ENCODE assay signal across 8 cellular contexts in the genomic region with DNA sequence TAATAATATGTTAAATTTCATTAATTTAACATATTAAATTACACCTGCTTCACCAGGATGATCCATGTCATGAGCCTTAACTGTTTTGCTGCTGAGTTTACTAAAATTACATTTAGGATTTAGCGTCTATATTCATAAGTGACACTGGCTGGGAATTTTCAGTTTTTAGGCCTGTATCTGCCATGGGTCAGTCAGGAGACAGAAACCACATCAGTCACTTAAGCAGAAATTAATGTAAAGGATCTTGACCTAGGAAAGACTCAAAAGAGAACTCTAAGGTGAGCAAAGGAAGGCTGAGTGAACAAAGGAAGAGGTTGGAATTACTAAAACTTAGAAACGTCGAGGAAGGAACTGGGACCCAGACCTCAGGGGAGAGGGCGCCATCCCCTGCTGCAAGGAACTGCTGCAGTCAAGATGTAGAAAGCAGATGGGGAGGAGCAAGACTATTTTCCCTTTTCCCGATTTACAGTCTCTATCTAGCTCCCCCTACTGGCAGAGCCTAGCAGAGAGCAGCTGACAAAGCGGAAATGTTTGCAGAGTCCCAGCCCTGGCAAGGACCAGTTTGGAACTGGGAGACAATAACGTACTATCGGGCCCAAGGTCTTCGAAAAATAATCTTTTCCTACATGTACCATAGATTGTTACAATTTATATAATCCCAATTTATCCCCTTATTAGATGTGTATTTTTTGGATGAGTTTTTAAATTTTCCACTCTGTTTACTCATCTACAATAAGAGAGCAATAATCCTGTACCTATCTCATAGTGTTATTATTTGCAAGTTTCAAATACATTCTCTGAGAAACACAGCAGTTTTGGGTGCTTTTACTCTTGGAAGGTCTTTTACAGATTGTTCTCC. TPM values are rescaled to one million over a fixed set of nuclear protein-coding genes. Genes with fewer than 3 reads are reported as not detected.
DNase-seq lines count a peak whose midpoint lies in the region; ATAC-seq and TF ChIP-seq lines count a peak whose summit lies in the region.

No MANE protein-coding gene starts in this region.

- H3K4me2 ChIP-seq in OCI-LY3 (ENCODE audit: low read length): peak overlapping the region; percentile 78

- no peaks in the 10 kb centered on the region for H3K9me3 Mint-ChIP-seq in CD8-positive, alpha-beta T cell
- peaks cover 0 to 3% (median 0%) of the 10 kb centered on the region in 9 donors for H3K9me3 Mint-ChIP-seq in naive thymus-derived CD8-positive, alpha-beta T cell
- H3K9me3 Mint-ChIP-seq in type B pancreatic cell: peaks cover 5% of the 10 kb centered on the region

- H3K4me3 Mint-ChIP-seq in CD8-positive, alpha-beta T cell: no peak overlapping the region
- H3K4me3 Mint-ChIP-seq in naive thymus-derived CD8-positive, alpha-beta T cell: peak overlapping the region in 2 of 10 donors; percentile 5 to 32
- no peak overlapping the region for H3K4me3 Mint-ChIP-seq in type B pancreatic cell

- no peaks in the 10 kb centered on the region for H3K36me3 ChIP-seq in CD8-positive, alpha-beta T cell (ENCODE audit: insufficient read depth, low read length)
- H3K36me3 ChIP-seq in OCI-LY3 (replicated peaks; ENCODE audit: low read depth, low read length) (no peaks in the 10 kb centered on the region), esophagus squamous epithelium (no peaks in the 10 kb centered on the region)

- H3K9me3 ChIP-seq in CD8-positive, alpha-beta T cell (ENCODE audit: low read length): no peaks in the 10 kb centered on the region
- H3K9me3 ChIP-seq in OCI-LY3 (ENCODE audit: insufficient read depth, low read length): no peaks in the 10 kb centered on the region
- H3K9me3 ChIP-seq in esophagus squamous epithelium: no peaks in the 10 kb centered on the region

- no peak for TF ChIP-seq POLR2A in esophagus squamous epithelium (IDR thresholded peaks at IDR 0.05)

- H3K9ac ChIP-seq in OCI-LY3 (ENCODE audit: low read length): peak overlapping the region; percentile 43

- H3K4me1 ChIP-seq in CD8-positive, alpha-beta T cell (ENCODE audit: insufficient read depth, low read length): peaks cover 9% of the 10 kb centered on the region
- H3K4me1 ChIP-seq in OCI-LY3 (ENCODE audit: low read length) (peaks cover 9% of the 10 kb centered on the region), esophagus squamous epithelium (peaks cover 0 to 4% (median 0%) of the 10 kb centered on the region in 3 donors)

- peaks cover 13% of the 10 kb centered on the region for H3K4me1 Mint-ChIP-seq in CD8-positive, alpha-beta T cell (ENCODE audit: low read depth)
- peaks cover 4 to 19% (median 18%) of the 10 kb centered on the region in 4 donors for H3K4me1 Mint-ChIP-seq in naive thymus-derived CD8-positive, alpha-beta T cell
- peaks cover 7% of the 10 kb centered on the region for H3K4me1 Mint-ChIP-seq in type B pancreatic cell (ENCODE audit: unreplicated experiment)

- H2AFZ ChIP-seq in OCI-LY3 (ENCODE audit: low read depth, low read length): peak overlapping the region; percentile 94

- CTCF ChIA-PET in CD8-positive, alpha-beta T cell (lab: Charles Lee): interaction anchor here (0.6 to 3.9 kb wide), 6 partner anchors 11 to 91 kb away, joined by 3 to 33 read pairs (median 4); no protein-coding TSS in a partner anchor

- DNase-seq in CD8-positive, alpha-beta T cell: peak; percentile 7 to 71 (median 40)
- DNase-seq in Kasumi-1 (lab: John Stamatoyannopoulos, UW): peak; percentile 83 to 88
- peak; percentile 35 for DNase-seq in activated T-cell treated with anti-CD3 and anti-CD28 coated beads for 4 hours
- peak; percentile 14 for DNase-seq in esophagus squamous epithelium (lab: John Stamatoyannopoulos, UW)
- peak; percentile 11 to 74 (median 48) for DNase-seq in naive thymus-derived CD8-positive, alpha-beta T cell
- DNase-seq in type B pancreatic cell (ENCODE audit: extremely low spot score, unreplicated experiment): no peak

- H3K27ac ChIP-seq in CD8-positive, alpha-beta T cell (ENCODE audit: low read depth, low read length): no peak overlapping the region
- no peak overlapping the region for H3K27ac ChIP-seq in OCI-LY3 (ENCODE audit: low read length)
- H3K27ac ChIP-seq in esophagus squamous epithelium: no peak overlapping the region

- TF ChIP-seq CTCF in CD8-positive, alpha-beta T cell (IDR thresholded peaks at IDR 0.05): peak; percentile 65
- TF ChIP-seq CTCF in OCI-LY3 (IDR thresholded peaks at IDR 0.05; ENCODE audit: low read depth, low read length) (peak; percentile 90), esophagus squamous epithelium (IDR thresholded peaks at IDR 0.05) (peak; percentile 54 to 80 (median 76)), type B pancreatic cell (conservative IDR thresholded peaks at IDR 0.05) (peak; percentile 96)

- intact Hi-C loops in CD8-positive, alpha-beta T cell (cut with DNase I, micrococcal nuclease): loop anchor here (1.0 to 5.0 kb wide), 4 partner anchors 9 to 66 kb away; partner anchors contain the start of gene REPS2 (in 2 of the 2)
- intact Hi-C loops in esophagus squamous epithelium (cut with DNase I): no loop called here

- POLR2A ChIA-PET in CD8-positive, alpha-beta T cell (lab: Charles Lee): interaction anchor here (1.2 kb wide), 1 partner anchor 10 kb away, joined by 3 read pairs; no protein-coding TSS in a partner anchor
- POLR2A ChIA-PET in naive thymus-derived CD8-positive, alpha-beta T cell (lab: Charles Lee): no interaction called here

- no peaks in the 10 kb centered on the region for H3K27me3 Mint-ChIP-seq in CD8-positive, alpha-beta T cell (ENCODE audit: low read depth)
- no peaks in the 10 kb centered on the region for H3K27me3 Mint-ChIP-seq in naive thymus-derived CD8-positive, alpha-beta T cell
- H3K27me3 Mint-ChIP-seq in type B pancreatic cell: no peaks in the 10 kb centered on the region

- H3K4me3 ChIP-seq in CD8-positive, alpha-beta T cell (ENCODE audit: low read depth, low read length): no peak overlapping the region
- H3K4me3 ChIP-seq in OCI-LY3 (ENCODE audit: low read length) (peak overlapping the region; percentile 49), esophagus squamous epithelium (no peak overlapping the region)

- ATAC-seq in CD8-positive, alpha-beta T cell: peak; percentile 39
- ATAC-seq in GM21367 (IDR thresholded peaks at IDR 0.05; ENCODE audit: unreplicated experiment): peak; percentile 58
- ATAC-seq in naive thymus-derived CD8-positive, alpha-beta T cell: peak; percentile 32 to 63

- H4K20me1 ChIP-seq in OCI-LY3 (ENCODE audit: insufficient read depth, low read length): no peaks in the 10 kb centered on the region

- WGBS in esophagus squamous epithelium, 2 donors: 10 to 16% methylated on average over 8 to 9 of the region's 9 CpGs

- H3K27me3 ChIP-seq in CD8-positive, alpha-beta T cell (ENCODE audit: insufficient read depth, low read length): no peaks in the 10 kb centered on the region
- H3K27me3 ChIP-seq in OCI-LY3 (ENCODE audit: low read depth, low read length): no peaks in the 10 kb centered on the region
- no peaks in the 10 kb centered on the region for H3K27me3 ChIP-seq in esophagus squamous epithelium

- H3K36me3 Mint-ChIP-seq in CD8-positive, alpha-beta T cell: no peaks in the 10 kb centered on the region
- H3K36me3 Mint-ChIP-seq in naive thymus-derived CD8-positive, alpha-beta T cell: no peaks in the 10 kb centered on the region
- H3K36me3 Mint-ChIP-seq in type B pancreatic cell: no peaks in the 10 kb centered on the region

- H3K27ac Mint-ChIP-seq in CD8-positive, alpha-beta T cell: no peak overlapping the region
- H3K27ac Mint-ChIP-seq in naive thymus-derived CD8-positive, alpha-beta T cell: no peak overlapping the region
- peak overlapping the region; percentile 11 for H3K27ac Mint-ChIP-seq in type B pancreatic cell

- no peaks in the 10 kb centered on the region for H3K79me2 ChIP-seq in OCI-LY3 (ENCODE audit: low read length)

RNA-seq across cellular contexts. Expression of gene RBBP7, which starts 22.6 kb away (rescaled TPM):
- 100 to 1,000 TPM; 130 to 131 TPM for total RNA-seq in CD8-positive, alpha-beta T cell
- total RNA-seq in esophagus squamous epithelium (10 to 100 TPM; 41.1 to 91.9 (median 74.1) TPM), type B pancreatic cell (ENCODE audit: low replicate concordance) (157 and 202 TPM in 2 replicates)
- total RNA-seq in naive thymus-derived CD8-positive, alpha-beta T cell: 100 to 1,000 TPM; 110 to 118 TPM
- 100 to 1,000 TPM; 146 to 175 (median 154) TPM for polyA plus RNA-seq in naive thymus-derived CD8-positive, alpha-beta T cell

RNA-seq across cellular contexts. Expression of gene REPS2, which starts 53.7 kb away (rescaled TPM):
- total RNA-seq in CD8-positive, alpha-beta T cell: under 1 TPM in 1 of 2 experiments, not detected in 1; 0.11 TPM
- total RNA-seq in esophagus squamous epithelium (10 to 100 TPM in 1 of 4 donors, 1 to 10 TPM in 1, under 1 TPM in 2; 0.97 to 12.8 (median 3.0) TPM), type B pancreatic cell (ENCODE audit: low replicate concordance) (1.6 and 2.9 TPM in 2 replicates)
- total RNA-seq in naive thymus-derived CD8-positive, alpha-beta T cell: under 1 TPM; 0.41 to 0.62 TPM
- under 1 TPM in 1 of 3 donors, not detected in 2; 0.31 TPM for polyA plus RNA-seq in naive thymus-derived CD8-positive, alpha-beta T cell
